In genomic region chr10:6211341-6212265, GRCh38 we compare ENCODE assay signal across 11 cellular contexts. TPM values are rescaled to one million over a fixed set of nuclear protein-coding genes. Genes with fewer than 3 reads are reported as not detected.
DNase-seq lines count a peak whose midpoint lies in the region; ATAC-seq and TF ChIP-seq lines count a peak whose summit lies in the region.
"Had no signal": no experiment of that assay in that cellular context is flagged by ENCODE, and none has a peak within 500 bp of the region (broad histone marks: within the 10 kb centered on the region; RNA-seq: fewer than 3 reads in every experiment).

No MANE protein-coding gene starts in this region.

- ATAC-seq in left colon (peak; percentile 17), HG03520 (IDR thresholded peaks at IDR 0.05; ENCODE audit: unreplicated experiment) (no peak), HG03442 (IDR thresholded peaks at IDR 0.05; ENCODE audit: unreplicated experiment) (no peak)
- no peak for ATAC-seq in stimulated activated naive B cell treated with anti-CD40 and anti-IgM and Interleukin-4, amounts not matched to agents 10 μg/mL and 1 μg/mL and 100 μg/mL, for 72 hours (replicated peaks)

- peaks cover 11% of the 10 kb centered on the region for H3K36me3 Mint-ChIP-seq in HFFc6 (ENCODE audit: low read depth)
- H3K36me3 Mint-ChIP-seq in stimulated activated naive B cell treated with anti-CD40 and anti-IgM and Interleukin-4, amounts not matched to agents 10 μg/mL and 1 μg/mL and 100 μg/mL, for 72 hours, result peaks cover 27 to 44% of the 10 kb centered on the region in 2 donors

- no peak overlapping the region; the same call in 1 of the 2 replicates for H3K4me3 Mint-ChIP-seq in HFFc6
- no peak overlapping the region for H3K4me3 Mint-ChIP-seq in stimulated activated naive B cell treated with anti-CD40 and anti-IgM and Interleukin-4, amounts not matched to agents 10 μg/mL and 1 μg/mL and 100 μg/mL, for 72 hours
- H3K4me3 Mint-ChIP-seq: IgD-negative memory B cell had no signal

- H3K27me3 ChIP-seq in dorsolateral prefrontal cortex, result no peaks in the 10 kb centered on the region
- H3K27me3 ChIP-seq: suprapubic skin had no signal

- intact Hi-C loops in dorsolateral prefrontal cortex (cut with DNase I) (no loop called here), left colon (cut with DNase I, micrococcal nuclease) (no loop called here)

- no peaks in the 10 kb centered on the region; the same call in none of the 2 replicates for H3K27me3 Mint-ChIP-seq in HFFc6 (ENCODE audit: insufficient read depth)
- H3K27me3 Mint-ChIP-seq in stimulated activated naive B cell treated with anti-CD40 and anti-IgM and Interleukin-4, amounts not matched to agents 10 μg/mL and 1 μg/mL and 100 μg/mL, for 72 hours, result no peaks in the 10 kb centered on the region
- H3K27me3 Mint-ChIP-seq: IgD-negative memory B cell had no signal

- DNase-seq in HFFc6, result no peak
- DNase-seq in dorsolateral prefrontal cortex, result peak; percentile 62 to 89 (median 86)
- no peak for DNase-seq in left colon
- DNase-seq in stimulated activated naive B cell treated with anti-CD40 and anti-IgM and Interleukin-4, amounts not matched to agents 10 μg/mL and 1 μg/mL and 100 μg/mL, for 72 hours, result no peak
- no peak for DNase-seq in NCI-H524 treated with DMSO at 0.1 percent for 48 hours (lab: John Stamatoyannopoulos, UW)
- no peak for DNase-seq in T1000 (lab: John Stamatoyannopoulos, UW)
- DNase-seq: effector memory CD4-positive, alpha-beta T cell had no signal

- H3K9me3 Mint-ChIP-seq in HFFc6, result no peaks in the 10 kb centered on the region
- no peaks in the 10 kb centered on the region for H3K9me3 Mint-ChIP-seq in stimulated activated naive B cell treated with anti-CD40 and anti-IgM and Interleukin-4, amounts not matched to agents 10 μg/mL and 1 μg/mL and 100 μg/mL, for 72 hours
- H3K9me3 Mint-ChIP-seq: IgD-negative memory B cell had no signal

- TF ChIP-seq CTCF in HFFc6 (IDR thresholded peaks at IDR 0.05), result no peak
- peak in 21 of 56 donors; percentile 9 to 42 (median 19) for TF ChIP-seq CTCF in dorsolateral prefrontal cortex (IDR thresholded peaks at IDR 0.05 in 54 of 56, conservative IDR thresholded peaks at IDR 0.05 in 2 of 56; ENCODE audit: low read depth in 1 of 56, partially characterized antibody in 56 of 56)

- peak overlapping the region; percentile 62 for H3K27ac Mint-ChIP-seq in HFFc6
- peak overlapping the region; percentile 31 for H3K27ac Mint-ChIP-seq in stimulated activated naive B cell treated with anti-CD40 and anti-IgM and Interleukin-4, amounts not matched to agents 10 μg/mL and 1 μg/mL and 100 μg/mL, for 72 hours
- H3K27ac Mint-ChIP-seq: IgD-negative memory B cell had no signal

- H3K4me3 ChIP-seq in dorsolateral prefrontal cortex, result peak overlapping the region in 46 of 59 donors; percentile 1 to 50 (median 28)
- H3K4me3 ChIP-seq: suprapubic skin had no signal

- peak overlapping the region; percentile 0 to 88 (median 72) for H3K27ac ChIP-seq in dorsolateral prefrontal cortex
- H3K27ac ChIP-seq: suprapubic skin had no signal

- peaks cover 34% of the 10 kb centered on the region for H3K4me1 Mint-ChIP-seq in HFFc6 (ENCODE audit: low read depth)
- peaks cover 12 to 20% of the 10 kb centered on the region in 2 donors for H3K4me1 Mint-ChIP-seq in stimulated activated naive B cell treated with anti-CD40 and anti-IgM and Interleukin-4, amounts not matched to agents 10 μg/mL and 1 μg/mL and 100 μg/mL, for 72 hours

RNA-seq across cellular contexts. Expression of gene PFKFB3, which starts 8.9 kb away (rescaled TPM):
- 10 to 100 TPM; 25.4 to 34.6 (median 28.7) TPM for total RNA-seq in HFFc6 (2021; fragmentation: NEBNext Ultra II Directional; extraction: Animal tissue kit (Norgen Biotek cat#: 25700))
- total RNA-seq in dorsolateral prefrontal cortex (100 to 1,000 TPM in 97 of 120 experiments, 10 to 100 TPM in 23; 82.4 to 323 (median 122) TPM), left colon (10 to 100 TPM; 19.1 to 20.2 TPM)

Comparison
In these comparisons a context has a peak if more than half of its experiments do, and no peak if none do; other contexts are left out.
1. DNase-seq: peak in dorsolateral prefrontal cortex (10 of 10); none in HFFc6 (single experiment), left colon (0 of 2), stimulated activated naive B cell treated with anti-CD40 and anti-IgM and Interleukin-4, amounts not matched to agents 10 μg/mL and 1 μg/mL and 100 μg/mL, for 72 hours (single experiment), NCI-H524 treated with DMSO at 0.1 percent for 48 hours (single experiment) and T1000 (single experiment).